Comparison of ENCODE assay signal across 18 cellular contexts in genomic region chr6:106766201-106766600, GRCh38.
DNase-seq lines count a peak whose midpoint lies in the region; ATAC-seq, FAIRE-seq and TF ChIP-seq lines count a peak whose summit lies in the region.
"Had no signal": no experiment of that assay in that cellular context is flagged by ENCODE, and none has a peak within 500 bp of the region (broad histone marks: within the 10 kb centered on the region; RNA-seq: fewer than 3 reads in every experiment).

No MANE protein-coding gene starts in this region.

- H2AFZ ChIP-seq in HepG2 (ENCODE audit: low read length): no peak overlapping the region
- H2AFZ ChIP-seq: GM23338 had no signal

- CTCF ChIA-PET in HepG2 (lab: Yijun Ruan, JAX; ENCODE audit: low intra/inter-chr PET ratio, low total read pairs): no interaction called here

- POLR2A ChIA-PET in HepG2 (lab: Yijun Ruan, JAX): no interaction called here

- H3K4me2 ChIP-seq in HepG2 (ENCODE audit: low read depth, low read length): no peak overlapping the region
- H3K4me2 ChIP-seq: GM23338 had no signal

- in situ Hi-C loops in HepG2 (cut with HindIII; ENCODE audit: extremely low pct_ligation_motif_present, low pct_unique_long_range_greater_than_20kb): no loop called here
- in situ Hi-C loops in G401 (cut with HindIII; ENCODE audit: low sequenced_read_pairs): no loop called here

- no peak for FAIRE-seq in HepG2 (lab: Jason Lieb, UNC)
- FAIRE-seq: G401.6, GM12892, GM19239 had no signal

- ATAC-seq in HepG2 (no peak), body of pancreas (peak; percentile 39), GM21390 (IDR thresholded peaks at IDR 0.05; ENCODE audit: unreplicated experiment) (no peak)
- ATAC-seq: CD8-positive, alpha-beta T cell; GM23338; HCT116 had no signal

- peak overlapping the region; percentile 80 to 82 for H3K27ac ChIP-seq in liver (ENCODE audit: low read depth in 1 of 2, low read length in 2 of 2)
- H3K27ac ChIP-seq in HepG2 (ENCODE audit: extremely low read length, insufficient read depth, low read length): no peak overlapping the region
- H3K27ac ChIP-seq in body of pancreas: peak overlapping the region; percentile 72 to 86 (median 77)
- peak overlapping the region; percentile 68 to 92 (median 77) for H3K27ac ChIP-seq in stomach

- H3K4me1 ChIP-seq in liver (ENCODE audit: control insufficient read depth in 4 of 4, insufficient read depth in 4 of 4, low read length in 3 of 4) (peaks cover 6 to 42% (median 22%) of the 10 kb centered on the region in 4 donors), HepG2 (ENCODE audit: insufficient read depth, low read length) (peaks cover 24% of the 10 kb centered on the region; the same call in 1 of the 2 replicates), body of pancreas (peaks cover 82% of the 10 kb centered on the region), stomach (peaks cover 3 to 20% (median 12%) of the 10 kb centered on the region in 4 donors)
- H3K4me1 ChIP-seq: Caco-2 had no signal

- H3K9me3 ChIP-seq in liver (ENCODE audit: control insufficient read depth in 4 of 4, low read length in 3 of 4) (peaks cover 0 to 4% (median 0%) of the 10 kb centered on the region in 4 donors), HepG2 (ENCODE audit: low read length) (peaks cover 5% of the 10 kb centered on the region; the same call in 1 of the 2 replicates), body of pancreas (no peaks in the 10 kb centered on the region), stomach (peaks cover 0 to 23% (median 12%) of the 10 kb centered on the region in 4 donors)

- no peaks in the 10 kb centered on the region for H4K20me1 ChIP-seq in HepG2 (ENCODE audit: insufficient read depth, low read length)

- 71% methylated on average over 4 of the region's 4 CpGs for WGBS in liver
- 83% methylated on average over 4 of the region's 4 CpGs for WGBS in HepG2 (ENCODE audit: low lambda C conversion rate)
- WGBS in body of pancreas, 2 donors: 53 to 54% methylated on average over 4 of the region's 4 CpGs
- WGBS in stomach, 5 donors: 63 to 76% (median 73%) methylated on average over 4 of the region's 4 CpGs

- H3K36me3 ChIP-seq in liver (ENCODE audit: control insufficient read depth in 4 of 4, insufficient read depth in 3 of 4, low read depth in 1 of 4, low read length in 3 of 4) (peaks cover 0 to 14% (median 10%) of the 10 kb centered on the region in 4 donors), HepG2 (replicated peaks in 1 of 2; ENCODE audit: control insufficient read depth in 1 of 2, insufficient read depth in 2 of 2, low read length in 2 of 2) (no peaks in the 10 kb centered on the region), body of pancreas (replicated peaks in 1 of 2; ENCODE audit: insufficient read depth in 1 of 2, low read depth in 2 of 2) (no peaks in the 10 kb centered on the region), stomach (no peaks in the 10 kb centered on the region)

- TF ChIP-seq RAD21 in liver (IDR thresholded peaks at IDR 0.05) (no peak), HepG2 (CRISPR knock-in tag; IDR thresholded peaks at IDR 0.05) (no peak)

- no TSS peak for BruUV-seq in HepG2 (replicated peaks; lab: Mats Ljungman, UMichigan)

- no peak overlapping the region for H3K4me3 ChIP-seq in liver (ENCODE audit: low read depth in 1 of 3, low read length in 3 of 3)
- no peak overlapping the region for H3K4me3 ChIP-seq in HepG2 (replicated peaks in 1 of 3; ENCODE audit: insufficient read depth in 1 of 3, low read depth in 2 of 3, low read length in 3 of 3)
- no peak overlapping the region for H3K4me3 ChIP-seq in body of pancreas
- no peak overlapping the region for H3K4me3 ChIP-seq in stomach
- H3K4me3 ChIP-seq: GM23338 had no signal

- no peak for TF ChIP-seq POLR2A in HepG2 (IDR thresholded peaks at IDR 0.05; ENCODE audit: insufficient read depth in 1 of 2, low read depth in 2 of 2, low read length in 2 of 2)
- TF ChIP-seq POLR2A in body of pancreas (IDR thresholded peaks at IDR 0.05): peak in 1 of 3 donors; percentile 25
- TF ChIP-seq POLR2A in stomach (IDR thresholded peaks at IDR 0.05): no peak

- no peaks in the 10 kb centered on the region for H3K79me2 ChIP-seq in HepG2 (ENCODE audit: insufficient read depth, low read length)

- H3K9ac ChIP-seq in liver (ENCODE audit: low read depth in 1 of 2, low read length in 2 of 2): no peak overlapping the region
- H3K9ac ChIP-seq in HepG2 (ENCODE audit: insufficient read depth, low read depth, low read length): no peak overlapping the region

- intact Hi-C loops in HepG2 (cut with micrococcal nuclease; ENCODE audit: unreplicated experiment) (no loop called here), body of pancreas (cut with DNase I) (no loop called here), stomach (cut with DNase I; ENCODE audit: low total_unique reads) (no loop called here)

- H3K27me3 ChIP-seq in liver (ENCODE audit: control insufficient read depth in 4 of 4, insufficient read depth in 4 of 4, low read length in 3 of 4): no peaks in the 10 kb centered on the region
- H3K27me3 ChIP-seq in HepG2 (ENCODE audit: control insufficient read depth in 1 of 2, insufficient read depth in 2 of 2, low read length in 2 of 2): no peaks in the 10 kb centered on the region
- H3K27me3 ChIP-seq in body of pancreas: no peaks in the 10 kb centered on the region
- H3K27me3 ChIP-seq in stomach: no peaks in the 10 kb centered on the region

- no peak for TF ChIP-seq EP300 in HepG2 (IDR thresholded peaks at IDR 0.05; ENCODE audit: low read depth in 2 of 2, low read length in 2 of 2)
- TF ChIP-seq EP300 in HepG2 (CRISPR knock-in tag; IDR thresholded peaks at IDR 0.05; ENCODE audit: borderline replicate concordance): no peak
- no peak for TF ChIP-seq EP300 in stomach (IDR thresholded peaks at IDR 0.05)

- TF ChIP-seq CTCF in liver (IDR thresholded peaks at IDR 0.05; ENCODE audit: low read depth, low read length, missing input control) (no peak), HepG2 (CRISPR knock-in tag; IDR thresholded peaks at IDR 0.05) (no peak), body of pancreas (IDR thresholded peaks at IDR 0.05) (no peak), stomach (IDR thresholded peaks at IDR 0.05) (no peak)

- DNase-seq in HepG2 (ENCODE audit: low spot score) (no peak), body of pancreas (peak in 2 of 4 donors; percentile 48 to 54), stomach (no peak), G401 (ENCODE audit: low spot score) (no peak)
- DNase-seq: C1 segment of cervical spinal cord; Caco-2; CD4-positive, CD25-positive, alpha-beta regulatory T cell; CD8-positive, alpha-beta T cell; DMS153; DMS79 treated with DMSO at 0.1 percent for 48 hours; H9 had no signal

TF ChIP-seq in liver, 16 proteins besides CTCF, POLR2A, EP300 and RAD21 (continues in another document):
- no peak for TF ChIP-seq YY1 (IDR thresholded peaks at IDR 0.05)
- TF ChIP-seq FOXA2 (IDR thresholded peaks at IDR 0.05): no peak
- no peak for TF ChIP-seq RXRA (IDR thresholded peaks at IDR 0.05)
- no peak for TF ChIP-seq MAX (IDR thresholded peaks at IDR 0.05)

TF ChIP-seq in HepG2, 621 proteins besides CTCF, POLR2A, EP300 and RAD21:
- no peak for TF ChIP-seq NONO (IDR thresholded peaks at IDR 0.05)
- no peak for TF ChIP-seq NONO (CRISPR knock-in tag; conservative IDR thresholded peaks at IDR 0.05)
- no peak for TF ChIP-seq DDIT3 (CRISPR knock-in tag; IDR thresholded peaks at IDR 0.05)
- no peak for TF ChIP-seq SSRP1 (CRISPR knock-in tag; IDR thresholded peaks at IDR 0.05)
- no peak for TF ChIP-seq ZEB1 (IDR thresholded peaks at IDR 0.05; ENCODE audit: insufficient replicate concordance, low read depth)
